In the genomic region with DNA sequence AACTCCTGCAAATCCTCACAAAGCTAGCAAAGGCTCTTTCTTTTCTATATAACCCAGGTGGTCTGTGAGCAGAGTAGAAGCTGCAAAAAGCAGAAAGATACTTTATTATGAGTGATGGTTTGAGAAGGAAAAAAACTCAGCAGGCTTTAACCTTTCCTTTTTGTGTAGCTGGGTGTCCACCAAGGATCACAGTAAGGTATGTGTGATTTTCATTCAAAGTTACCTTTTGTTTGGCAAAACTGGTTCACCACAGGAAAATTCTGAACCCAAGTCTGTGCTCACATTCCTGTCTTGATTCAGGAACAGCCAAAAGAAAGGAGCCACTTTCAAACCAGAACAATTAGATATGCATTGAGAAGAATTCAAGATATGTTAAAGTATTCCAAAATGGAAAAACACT, we compare ENCODE assay signal across 14 cellular contexts. TPM values are rescaled to one million over a fixed set of nuclear protein-coding genes. Genes with fewer than 3 reads are reported as not detected.
A peak's percentile ranks its signal among the peaks of the same experiment; 100 is the strongest.
DNase-seq lines count a peak whose midpoint lies in the region; ATAC-seq and TF ChIP-seq lines count a peak whose summit lies in the region.
"Had no signal": no experiment of that assay in that cellular context is flagged by ENCODE, and none has a peak within 500 bp of the region (broad histone marks: within the 10 kb centered on the region; RNA-seq: fewer than 3 reads in every experiment).

No MANE protein-coding gene starts in this region.

- H3K36me3 ChIP-seq in SJCRH30 (peaks cover 7% of the 10 kb centered on the region; the same call in 1 of the 2 replicates), mesenchymal stem cell (ENCODE audit: control insufficient read depth in 1 of 2, insufficient read depth in 2 of 2, low read depth in 1 of 2, low read length in 2 of 2) (no peaks in the 10 kb centered on the region)

- H3K9me3 ChIP-seq in SJCRH30 (replicated peaks) (peaks cover 7% of the 10 kb centered on the region; the same call in 1 of the 2 replicates), mesenchymal stem cell (ENCODE audit: control insufficient read depth, low read length) (no peaks in the 10 kb centered on the region)

- H2AK5ac ChIP-seq in mesenchymal stem cell (ENCODE audit: low read length, severe bottlenecking) = no peak overlapping the region

- TF ChIP-seq POLR2A in erythroblast (IDR thresholded peaks at IDR 0.05; ENCODE audit: low read length) = no peak

- H3K27me3 Mint-ChIP-seq in stimulated activated naive B cell treated with anti-CD40 and anti-IgM and Interleukin-4, amounts not matched to agents 10 μg/mL and 1 μg/mL and 100 μg/mL, for 72 hours = peaks cover 4 to 11% of the 10 kb centered on the region in 2 donors

- no peak overlapping the region for H2BK5ac ChIP-seq in mesenchymal stem cell (ENCODE audit: low read depth, low read length, poor library complexity, severe bottlenecking)

- no peaks in the 10 kb centered on the region for H3K4me1 Mint-ChIP-seq in stimulated activated naive B cell treated with anti-CD40 and anti-IgM and Interleukin-4, amounts not matched to agents 10 μg/mL and 1 μg/mL and 100 μg/mL, for 72 hours
- H3K4me1 Mint-ChIP-seq: CD4-positive, CD25-positive, alpha-beta regulatory T cell had no signal

- no peak overlapping the region for H2BK12ac ChIP-seq in mesenchymal stem cell (ENCODE audit: low read length in 2 of 2)

- no peak overlapping the region for H3K27ac Mint-ChIP-seq in stimulated activated naive B cell treated with anti-CD40 and anti-IgM and Interleukin-4, amounts not matched to agents 10 μg/mL and 1 μg/mL and 100 μg/mL, for 72 hours

- DNase-seq in SJCRH30 (peak in 1 of 2 experiments; percentile 20), iPS DF 19.7 (ENCODE audit: low read depth, low spot score) (peak; percentile 81), mesenchymal stem cell (no peak), erythroblast (lab: John Stamatoyannopoulos, UW) (no peak)
- no peak for DNase-seq in effector CD4-positive, alpha-beta T cell
- no peak for DNase-seq in stimulated activated naive B cell treated with anti-CD40 and anti-IgM and Interleukin-4, amounts not matched to agents 10 μg/mL and 1 μg/mL and 100 μg/mL, for 72 hours
- DNase-seq: CD4-positive, CD25-positive, alpha-beta regulatory T cell; NCI-H1048; NCI-H1436 treated with DMSO at 0.1 percent for 48 hours; NCI-H2081 treated with DMSO at 0.1 percent for 48 hours; NCI-H510A had no signal

- no peak overlapping the region for H2AFZ ChIP-seq in mesenchymal stem cell (ENCODE audit: low read depth, low read length)

- H3K27me3 ChIP-seq in SJCRH30 (no peaks in the 10 kb centered on the region), mesenchymal stem cell (ENCODE audit: control insufficient read depth in 1 of 2, insufficient read depth in 1 of 2, low read length in 2 of 2) (peaks cover 0 to 4% of the 10 kb centered on the region in 2 experiments)

- H3K27ac ChIP-seq in SJCRH30 (peak overlapping the region; percentile 8; the same call in 1 of the 2 replicates), mesenchymal stem cell (ENCODE audit: low read length, poor library complexity, severe bottlenecking) (peak overlapping the region; percentile 21)
- H3K27ac ChIP-seq: SK-N-MC had no signal

- H3K4me3 ChIP-seq in SJCRH30 = no peak overlapping the region
- no peak overlapping the region for H3K4me3 ChIP-seq in mesenchymal stem cell (ENCODE audit: insufficient read depth in 1 of 2, low read depth in 1 of 2, low read length in 2 of 2)
- H3K4me3 ChIP-seq: SK-N-MC had no signal

- H3K79me1 ChIP-seq in mesenchymal stem cell (replicated peaks; ENCODE audit: low read length, poor library complexity, severe bottlenecking) = no peaks in the 10 kb centered on the region

- H3K9me3 Mint-ChIP-seq in stimulated activated naive B cell treated with anti-CD40 and anti-IgM and Interleukin-4, amounts not matched to agents 10 μg/mL and 1 μg/mL and 100 μg/mL, for 72 hours = peaks cover 6 to 8% of the 10 kb centered on the region in 2 donors

- no peak overlapping the region for H4K91ac ChIP-seq in mesenchymal stem cell (ENCODE audit: low read length)

- H2BK15ac ChIP-seq in mesenchymal stem cell (ENCODE audit: low read depth, poor library complexity, severe bottlenecking) = no peak overlapping the region

- H4K8ac ChIP-seq in mesenchymal stem cell (ENCODE audit: low read length) = no peak overlapping the region

- H3K23ac ChIP-seq in mesenchymal stem cell (ENCODE audit: low read length in 2 of 2) = no peak overlapping the region

- no peak for ATAC-seq in HG02678 (IDR thresholded peaks at IDR 0.05; ENCODE audit: unreplicated experiment)
- ATAC-seq in stimulated activated naive B cell treated with anti-CD40 and anti-IgM and Interleukin-4, amounts not matched to agents 10 μg/mL and 1 μg/mL and 100 μg/mL, for 72 hours (replicated peaks) = no peak

- peaks cover 14% of the 10 kb centered on the region for H3K4me1 ChIP-seq in SJCRH30
- no peaks in the 10 kb centered on the region for H3K4me1 ChIP-seq in mesenchymal stem cell (ENCODE audit: control insufficient read depth, insufficient read depth, low read depth, low read length)

- H3K4me3 Mint-ChIP-seq in stimulated activated naive B cell treated with anti-CD40 and anti-IgM and Interleukin-4, amounts not matched to agents 10 μg/mL and 1 μg/mL and 100 μg/mL, for 72 hours = no peak overlapping the region
- H3K4me3 Mint-ChIP-seq: CD4-positive, CD25-positive, alpha-beta regulatory T cell had no signal

- H3K14ac ChIP-seq in mesenchymal stem cell (ENCODE audit: low read length in 2 of 2) = no peak overlapping the region

- no peak overlapping the region for H2BK120ac ChIP-seq in mesenchymal stem cell (ENCODE audit: low read depth, low read length)

- no peak overlapping the region for H3K18ac ChIP-seq in mesenchymal stem cell (ENCODE audit: low read depth in 1 of 2, low read length in 2 of 2)

- peaks cover 1 to 7% of the 10 kb centered on the region in 2 donors for H3K36me3 Mint-ChIP-seq in stimulated activated naive B cell treated with anti-CD40 and anti-IgM and Interleukin-4, amounts not matched to agents 10 μg/mL and 1 μg/mL and 100 μg/mL, for 72 hours
- H3K36me3 Mint-ChIP-seq: CD4-positive, CD25-positive, alpha-beta regulatory T cell had no signal

- H3K4me2 ChIP-seq in mesenchymal stem cell (ENCODE audit: low read length, poor library complexity, severe bottlenecking) = no peak overlapping the region

- no peak overlapping the region for H3K4ac ChIP-seq in mesenchymal stem cell (ENCODE audit: low read depth in 1 of 2, low read length in 2 of 2)

- H3K9ac ChIP-seq in mesenchymal stem cell (ENCODE audit: low read length) = no peak overlapping the region

RNA-seq across cellular contexts. Expression of a gene that starts 35.7 kb away (rescaled TPM):
- total RNA-seq in SJCRH30 (2014; rRNA removed; shearing (Covaris generic)) = 32.8 and 33.2 TPM in 2 replicates
- polyA plus RNA-seq in mesenchymal stem cell (2013, experiment 1 of 2) = 0.15 TPM
- 0.10 TPM for polyA plus RNA-seq in mesenchymal stem cell (2013, experiment 2 of 2)
- total RNA-seq: CD4-positive, CD25-positive, alpha-beta regulatory T cell; G401 had no signal
- polyA plus RNA-seq: CD4-positive, CD25-positive, alpha-beta regulatory T cell had no signal
